8 cellular contexts compared by ENCODE assay signal in the genomic region with DNA sequence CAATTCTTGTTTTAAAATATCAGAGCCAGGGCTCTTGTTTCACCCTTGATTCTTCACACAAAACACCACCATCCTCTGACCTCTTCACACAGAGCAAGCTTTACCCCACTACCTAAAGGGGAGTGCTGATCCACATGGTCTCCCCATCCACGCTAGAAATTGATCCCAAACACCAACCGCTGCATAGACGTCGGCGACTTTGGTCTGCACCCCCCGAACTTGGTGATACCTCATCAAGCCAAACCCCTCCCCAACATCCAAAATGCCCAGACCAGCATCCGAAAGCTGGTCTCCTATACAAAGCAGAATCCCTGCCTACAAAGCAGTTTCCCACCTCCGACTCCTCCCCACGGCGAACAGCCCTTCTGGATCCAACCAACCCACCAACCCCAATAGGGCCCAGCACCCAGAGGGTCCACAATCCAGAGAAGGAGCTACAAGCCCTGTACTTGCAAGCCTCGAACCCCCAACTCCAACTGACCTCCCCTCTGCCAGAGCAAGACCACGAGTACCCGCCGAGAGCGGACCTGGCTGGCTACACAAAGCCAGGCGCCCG. TPM values are rescaled to one million over a fixed set of nuclear protein-coding genes. Genes with fewer than 3 reads are reported as not detected.
DNase-seq lines count a peak whose midpoint lies in the region; ATAC-seq and TF ChIP-seq lines count a peak whose summit lies in the region.

No MANE protein-coding gene starts in this region.

- H3K27ac ChIP-seq in HUES48 (ENCODE audit: low read depth, low read length), result peak overlapping the region; percentile 97
- H3K27ac ChIP-seq in breast epithelium, result peak overlapping the region; percentile 97 to 98
- H3K27ac ChIP-seq in mucosa of rectum (ENCODE audit: low read depth in 2 of 2, low read length in 2 of 2), result peak overlapping the region; percentile 98

- peak overlapping the region; percentile 93 for H3K9ac ChIP-seq in HUES48 (ENCODE audit: low read depth, low read length)
- peak overlapping the region; percentile 77 to 99 for H3K9ac ChIP-seq in mucosa of rectum (ENCODE audit: low read depth in 1 of 2, low read length in 2 of 2)

- peak overlapping the region; percentile 56 for H3K4me3 ChIP-seq in AG09309 (ENCODE audit: control insufficient read depth, low read depth, low read length)
- peak overlapping the region; percentile 99 for H3K4me3 ChIP-seq in HUES48 (ENCODE audit: low read depth, low read length)
- H3K4me3 ChIP-seq in breast epithelium, result peak overlapping the region; percentile 86 to 93 (median 89)
- peak overlapping the region; percentile 86 to 97 for H3K4me3 ChIP-seq in mucosa of rectum (ENCODE audit: low read length in 2 of 2)

- ATAC-seq in GM21528 (IDR thresholded peaks at IDR 0.05; ENCODE audit: low FRiP score, unreplicated experiment) (no peak), sciatic nerve (no peak)

- no peak for DNase-seq in AG09309 (ENCODE audit: low read depth)
- no peak for DNase-seq in breast epithelium (ENCODE audit: low spot score in 2 of 2)
- DNase-seq in RKO (ENCODE audit: low spot score), result no peak
- no peak for DNase-seq in AG08395 (ENCODE audit: low spot score)
- DNase-seq in sciatic nerve (ENCODE audit: low spot score), result no peak

- no peak for TF ChIP-seq CTCF in AG09309 (IDR thresholded peaks at IDR 0.05; ENCODE audit: control insufficient read depth, insufficient read depth, low read depth, low read length, missing control alignments)
- no peak for TF ChIP-seq CTCF in breast epithelium (IDR thresholded peaks at IDR 0.05)

- H3K4me1 ChIP-seq in HUES48 (ENCODE audit: control insufficient read depth, insufficient read depth, low read length), result no peaks in the 10 kb centered on the region
- no peaks in the 10 kb centered on the region for H3K4me1 ChIP-seq in breast epithelium
- H3K4me1 ChIP-seq in mucosa of rectum (ENCODE audit: control insufficient read depth in 2 of 2, insufficient read depth in 2 of 2, low read length in 2 of 2), result peaks cover 5 to 12% of the 10 kb centered on the region in 2 donors

- H3K36me3 ChIP-seq in HUES48 (ENCODE audit: control insufficient read depth, insufficient read depth, low read length), result peaks cover 26% of the 10 kb centered on the region
- H3K36me3 ChIP-seq in breast epithelium, result no peaks in the 10 kb centered on the region
- H3K36me3 ChIP-seq in mucosa of rectum (ENCODE audit: control insufficient read depth in 2 of 2, insufficient read depth in 2 of 2, low read length in 2 of 2), result peaks cover 10 to 12% of the 10 kb centered on the region in 2 donors

- TF ChIP-seq POLR2A in breast epithelium (IDR thresholded peaks at IDR 0.05), result no peak

- H3K27me3 ChIP-seq in HUES48 (ENCODE audit: control insufficient read depth, insufficient read depth, low read length), result no peaks in the 10 kb centered on the region
- H3K27me3 ChIP-seq in breast epithelium, result no peaks in the 10 kb centered on the region
- H3K27me3 ChIP-seq in mucosa of rectum (ENCODE audit: control insufficient read depth in 2 of 2, insufficient read depth in 2 of 2, low read length in 2 of 2), result no peaks in the 10 kb centered on the region

- H3K9me3 ChIP-seq in HUES48 (ENCODE audit: control insufficient read depth, insufficient read depth, low read length) (peaks cover 38% of the 10 kb centered on the region), breast epithelium (peaks cover 31 to 48% of the 10 kb centered on the region in 2 donors), mucosa of rectum (ENCODE audit: control insufficient read depth in 2 of 2, low read length in 2 of 2) (peaks cover 12 to 16% of the 10 kb centered on the region in 2 donors)

- intact Hi-C loops in breast epithelium (cut with DNase I; ENCODE audit: low total_unique reads) (loop anchor here (1.0 kb wide), 1 partner anchor 25 kb away; a partner anchor contains a TSS), sciatic nerve (cut with DNase I) (no loop called here)

RNA-seq across cellular contexts. Expression of a gene that starts 25.8 kb away (rescaled TPM):
- 10 to 100 TPM; 19.0 to 51.5 (median 30.2) TPM for total RNA-seq in breast epithelium
- 18.7 TPM for total RNA-seq in sciatic nerve

RNA-seq across cellular contexts. Expression of a gene that starts 48.4 kb away (rescaled TPM):
- total RNA-seq in breast epithelium (10 to 100 TPM in 1 of 3 donors, 1 to 10 TPM in 2; 1.4 to 12.6 (median 1.6) TPM), sciatic nerve (11.6 TPM)
